Comparison of ENCODE assay signal across 1 cellular context in genomic region chr17:50765454-50766221, GRCh38.
TF ChIP-seq lines count a peak whose summit lies in the region.

No MANE protein-coding gene starts in this region.

TF ChIP-seq in IMR-90, 13 proteins besides CTCF, POLR2A, EP300 and RAD21:
- no peak for TF ChIP-seq RFX5 (IDR thresholded peaks at IDR 0.05; ENCODE audit: low read depth, low read length)
- no peak for TF ChIP-seq MAZ (IDR thresholded peaks at IDR 0.05; ENCODE audit: borderline replicate concordance, low read depth, low read length)
- no peak for TF ChIP-seq CHD1 (IDR thresholded peaks at IDR 0.05; ENCODE audit: low read depth, low read length)
- TF ChIP-seq MXI1 (IDR thresholded peaks at IDR 0.05; ENCODE audit: borderline replicate concordance, low read depth, low read length), result no peak
- TF ChIP-seq ELK1 (IDR thresholded peaks at IDR 0.05; ENCODE audit: borderline replicate concordance, low read depth, low read length), result no peak
- TF ChIP-seq SMC3 (IDR thresholded peaks at IDR 0.05; ENCODE audit: low read depth, low read length), result no peak
- no peak for TF ChIP-seq RCOR1 (IDR thresholded peaks at IDR 0.05; ENCODE audit: insufficient replicate concordance, low read length)
- no peak for TF ChIP-seq NFE2L2 (IDR thresholded peaks at IDR 0.05; ENCODE audit: low read depth, low read length)
